In the genomic region with DNA sequence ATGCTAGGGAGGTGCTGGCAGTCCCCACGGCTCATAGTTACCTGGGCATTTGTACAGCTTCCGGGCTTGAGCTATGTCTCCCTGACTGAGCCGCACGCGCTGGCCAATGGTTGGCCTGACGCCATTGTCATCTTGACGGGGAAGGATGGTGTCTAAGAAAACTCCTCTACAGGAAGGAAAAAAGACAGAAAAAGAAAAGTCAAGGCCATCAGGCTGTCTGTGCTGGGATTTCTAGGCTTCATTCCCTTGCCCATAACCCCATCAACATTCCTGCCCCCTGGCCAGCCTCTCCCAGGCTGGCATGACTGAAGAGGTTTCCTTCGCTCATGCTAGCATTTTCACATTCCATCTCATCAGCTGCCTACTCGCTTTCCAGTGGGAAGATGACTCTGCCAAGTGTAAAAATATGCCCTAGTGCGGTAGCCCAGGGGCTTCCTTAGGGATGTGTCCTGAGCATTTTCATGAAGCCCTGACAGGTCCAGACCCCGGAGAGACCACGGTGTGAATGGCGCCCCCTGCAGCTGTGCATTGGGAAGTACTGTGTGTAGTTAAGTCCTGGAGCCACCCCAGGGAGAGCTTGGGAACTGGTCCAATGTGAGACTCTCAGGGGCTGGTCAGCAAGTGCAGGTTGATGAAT, we compare ENCODE assay signal across 17 cellular contexts. TPM values are rescaled to one million over a fixed set of nuclear protein-coding genes. Genes with fewer than 3 reads are reported as not detected.
DNase-seq lines count a peak whose midpoint lies in the region; ATAC-seq and TF ChIP-seq lines count a peak whose summit lies in the region.
"Had no signal": no experiment of that assay in that cellular context is flagged by ENCODE, and none has a peak within 500 bp of the region (broad histone marks: within the 10 kb centered on the region; RNA-seq: fewer than 3 reads in every experiment).

No MANE protein-coding gene starts in this region.

- H3K9ac ChIP-seq in adipocyte (ENCODE audit: low read length) = no peak overlapping the region

- no peak overlapping the region for H3K4me3 Mint-ChIP-seq in activated naive CD8-positive, alpha-beta T cell treated with anti-CD3 and anti-CD28 coated beads, Interleukin-2, amount 50 U/mL, for 24 hours
- H3K4me3 Mint-ChIP-seq in activated naive CD8-positive, alpha-beta T cell treated with anti-CD3 and anti-CD28 coated beads for 36 hours = no peak overlapping the region
- no peak overlapping the region for H3K4me3 Mint-ChIP-seq in type B pancreatic cell

- intact Hi-C loops in left ventricle myocardium inferior (cut with micrococcal nuclease) = no loop called here
- intact Hi-C loops in esophagus muscularis mucosa (cut with DNase I) = no loop called here

- H3K4me1 Mint-ChIP-seq in activated naive CD8-positive, alpha-beta T cell treated with anti-CD3 and anti-CD28 coated beads, Interleukin-2, amount 50 U/mL, for 24 hours = no peaks in the 10 kb centered on the region
- H3K4me1 Mint-ChIP-seq in activated naive CD8-positive, alpha-beta T cell treated with anti-CD3 and anti-CD28 coated beads for 36 hours = no peaks in the 10 kb centered on the region
- H3K4me1 Mint-ChIP-seq in type B pancreatic cell (ENCODE audit: unreplicated experiment) = no peaks in the 10 kb centered on the region

- H3K9me3 ChIP-seq in adipocyte (ENCODE audit: control insufficient read depth, low read length) (no peaks in the 10 kb centered on the region), left ventricle myocardium inferior (replicated peaks) (no peaks in the 10 kb centered on the region), gastroesophageal sphincter (no peaks in the 10 kb centered on the region), esophagus muscularis mucosa (no peaks in the 10 kb centered on the region)
- H3K9me3 ChIP-seq: gastrocnemius medialis, vagina had no signal

- H3K27me3 ChIP-seq in adipocyte (replicated peaks; ENCODE audit: control insufficient read depth, insufficient read depth, low read length) (peaks cover 61% of the 10 kb centered on the region), left ventricle myocardium inferior (ENCODE audit: low read depth) (peaks cover 14% of the 10 kb centered on the region), gastroesophageal sphincter (peaks cover 50% of the 10 kb centered on the region), esophagus muscularis mucosa (peaks cover 0 to 40% (median 0%) of the 10 kb centered on the region in 4 donors)
- H3K27me3 ChIP-seq: vagina had no signal

- H3K27me3 Mint-ChIP-seq in activated naive CD8-positive, alpha-beta T cell treated with anti-CD3 and anti-CD28 coated beads, Interleukin-2, amount 50 U/mL, for 24 hours = peaks cover 10% of the 10 kb centered on the region
- H3K27me3 Mint-ChIP-seq in activated naive CD8-positive, alpha-beta T cell treated with anti-CD3 and anti-CD28 coated beads for 36 hours = peaks cover 17% of the 10 kb centered on the region
- peaks cover 20% of the 10 kb centered on the region for H3K27me3 Mint-ChIP-seq in type B pancreatic cell

- no peak for TF ChIP-seq POLR2A in gastroesophageal sphincter (IDR thresholded peaks at IDR 0.05)
- TF ChIP-seq POLR2A in esophagus muscularis mucosa (IDR thresholded peaks at IDR 0.05; ENCODE audit: low read depth) = no peak

- H3K4me3 ChIP-seq in adipocyte (ENCODE audit: low read length) (no peak overlapping the region), left ventricle myocardium inferior (no peak overlapping the region), gastroesophageal sphincter (no peak overlapping the region), esophagus muscularis mucosa (no peak overlapping the region)
- H3K4me3 ChIP-seq: dorsolateral prefrontal cortex, gastrocnemius medialis, vagina had no signal

- H3K4me1 ChIP-seq in adipocyte (ENCODE audit: control insufficient read depth, insufficient read depth, low read length) (peaks cover 22% of the 10 kb centered on the region), left ventricle myocardium inferior (peaks cover 62% of the 10 kb centered on the region), gastroesophageal sphincter (peaks cover 0 to 9% (median 4%) of the 10 kb centered on the region in 3 donors), esophagus muscularis mucosa (peaks cover 11 to 15% (median 13%) of the 10 kb centered on the region in 4 donors)

- H3K36me3 ChIP-seq in adipocyte (ENCODE audit: control insufficient read depth, insufficient read depth, low read length, severe bottlenecking) = no peaks in the 10 kb centered on the region
- no peaks in the 10 kb centered on the region for H3K36me3 ChIP-seq in left ventricle myocardium inferior
- no peaks in the 10 kb centered on the region for H3K36me3 ChIP-seq in gastroesophageal sphincter
- H3K36me3 ChIP-seq in esophagus muscularis mucosa = no peaks in the 10 kb centered on the region
- H3K36me3 ChIP-seq: gastrocnemius medialis, vagina had no signal

- H3K27ac Mint-ChIP-seq in activated naive CD8-positive, alpha-beta T cell treated with anti-CD3 and anti-CD28 coated beads, Interleukin-2, amount 50 U/mL, for 24 hours = no peak overlapping the region
- no peak overlapping the region for H3K27ac Mint-ChIP-seq in activated naive CD8-positive, alpha-beta T cell treated with anti-CD3 and anti-CD28 coated beads for 36 hours
- no peak overlapping the region for H3K27ac Mint-ChIP-seq in type B pancreatic cell

- TF ChIP-seq EP300 in gastroesophageal sphincter (IDR thresholded peaks at IDR 0.05) (no peak), esophagus muscularis mucosa (IDR thresholded peaks at IDR 0.05) (no peak)

- WGBS in gastroesophageal sphincter (ENCODE audit: low coverage in 1 of 2), 2 donors = 53% methylated on average over 4 of the region's 13 CpGs; no CpG with 5 or more reads in 1 of the 2 donors
- 61% methylated on average over 11 of the region's 13 CpGs for WGBS in esophagus muscularis mucosa

- peak; percentile 20 for TF ChIP-seq CTCF in left ventricle myocardium inferior (IDR thresholded peaks at IDR 0.05; ENCODE audit: borderline replicate concordance)
- TF ChIP-seq CTCF in type B pancreatic cell (conservative IDR thresholded peaks at IDR 0.05) = peak; percentile 42
- TF ChIP-seq CTCF in gastroesophageal sphincter (IDR thresholded peaks at IDR 0.05) = peak in 1 of 4 experiments; percentile 12
- no peak for TF ChIP-seq CTCF in esophagus muscularis mucosa (IDR thresholded peaks at IDR 0.05)

- no peak for ATAC-seq in activated naive CD8-positive, alpha-beta T cell treated with anti-CD3 and anti-CD28 coated beads, Interleukin-2, amount 50 U/mL, for 24 hours
- ATAC-seq in gastroesophageal sphincter (no peak), GM21515 (IDR thresholded peaks at IDR 0.05; ENCODE audit: unreplicated experiment) (no peak)

- peak overlapping the region; percentile 77 for H3K27ac ChIP-seq in left ventricle myocardium inferior (replicated peaks)
- no peak overlapping the region for H3K27ac ChIP-seq in gastroesophageal sphincter
- no peak overlapping the region for H3K27ac ChIP-seq in esophagus muscularis mucosa (replicated peaks in 1 of 4)
- H3K27ac ChIP-seq: dorsolateral prefrontal cortex, gastrocnemius medialis, vagina had no signal

- no peaks in the 10 kb centered on the region for H3K9me3 Mint-ChIP-seq in activated naive CD8-positive, alpha-beta T cell treated with anti-CD3 and anti-CD28 coated beads, Interleukin-2, amount 50 U/mL, for 24 hours
- H3K9me3 Mint-ChIP-seq in activated naive CD8-positive, alpha-beta T cell treated with anti-CD3 and anti-CD28 coated beads for 36 hours = no peaks in the 10 kb centered on the region
- H3K9me3 Mint-ChIP-seq in type B pancreatic cell = no peaks in the 10 kb centered on the region

- DNase-seq in activated naive CD8-positive, alpha-beta T cell treated with anti-CD3 and anti-CD28 coated beads, Interleukin-2, amount 50 U/mL, for 24 hours = peak; percentile 9
- DNase-seq in activated naive CD8-positive, alpha-beta T cell treated with anti-CD3 and anti-CD28 coated beads for 36 hours = no peak
- DNase-seq in adipocyte (ENCODE audit: low read depth) = peak; percentile 18
- DNase-seq in left ventricle myocardium inferior = no peak
- DNase-seq in type B pancreatic cell (ENCODE audit: extremely low spot score, unreplicated experiment) = no peak
- DNase-seq in esophagus muscularis mucosa (ENCODE audit: extremely low spot score) = no peak
- DNase-seq: activated CD4-positive, alpha-beta T cell treated with anti-CD3 and anti-CD28 coated beads, Interleukin-2, amount 50 U/mL, for 48 hours; activated naive CD4-positive, alpha-beta T cell treated with anti-CD3 and anti-CD28 coated beads, Interleukin-2, amount 50 U/mL, for 16 hours; AML-193; gastrocnemius medialis; NCI-H1930; stimulated activated CD4-positive, alpha-beta T cell treated with anti-CD3 and anti-CD28 coated beads, Interleukin-15, amount 100 ng/mL, for 24 hours had no signal

- no peaks in the 10 kb centered on the region for H3K36me3 Mint-ChIP-seq in activated naive CD8-positive, alpha-beta T cell treated with anti-CD3 and anti-CD28 coated beads, Interleukin-2, amount 50 U/mL, for 24 hours (ENCODE audit: low read depth)
- no peaks in the 10 kb centered on the region for H3K36me3 Mint-ChIP-seq in activated naive CD8-positive, alpha-beta T cell treated with anti-CD3 and anti-CD28 coated beads for 36 hours
- no peaks in the 10 kb centered on the region for H3K36me3 Mint-ChIP-seq in type B pancreatic cell

RNA-seq across cellular contexts. Expression of gene OPALIN, which starts 54.5 kb away (rescaled TPM):
- not detected for total RNA-seq in activated naive CD8-positive, alpha-beta T cell treated with anti-CD3 and anti-CD28 coated beads for 36 hours
- not detected for total RNA-seq in left ventricle myocardium inferior
- total RNA-seq in type B pancreatic cell (ENCODE audit: low replicate concordance) = not detected in 2 replicates
- not detected for total RNA-seq in gastroesophageal sphincter
- total RNA-seq in esophagus muscularis mucosa = not detected
- total RNA-seq: gastrocnemius medialis; T-helper 1 cell treated with Interleukin-12 subunit alpha and Interleukin-12 subunit beta and Interleukin-4 antibody, amounts not matched to agents 30 ng/mL and 1 ng/mL, for 36 hours; vagina had no signal

Comparison
In these comparisons a context has a peak if more than half of its experiments do, and no peak if none do; other contexts are left out.
1. DNase-seq: peak in activated naive CD8-positive, alpha-beta T cell treated with anti-CD3 and anti-CD28 coated beads, Interleukin-2, amount 50 U/mL, for 24 hours (single experiment) and adipocyte (single experiment); none in activated naive CD8-positive, alpha-beta T cell treated with anti-CD3 and anti-CD28 coated beads for 36 hours (single experiment), left ventricle myocardium inferior (single experiment), type B pancreatic cell (single experiment) and esophagus muscularis mucosa (single experiment).
2. CTCF ChIP-seq: peak in left ventricle myocardium inferior (single experiment) and type B pancreatic cell (single experiment); none in esophagus muscularis mucosa (0 of 3).